In the genomic region with DNA sequence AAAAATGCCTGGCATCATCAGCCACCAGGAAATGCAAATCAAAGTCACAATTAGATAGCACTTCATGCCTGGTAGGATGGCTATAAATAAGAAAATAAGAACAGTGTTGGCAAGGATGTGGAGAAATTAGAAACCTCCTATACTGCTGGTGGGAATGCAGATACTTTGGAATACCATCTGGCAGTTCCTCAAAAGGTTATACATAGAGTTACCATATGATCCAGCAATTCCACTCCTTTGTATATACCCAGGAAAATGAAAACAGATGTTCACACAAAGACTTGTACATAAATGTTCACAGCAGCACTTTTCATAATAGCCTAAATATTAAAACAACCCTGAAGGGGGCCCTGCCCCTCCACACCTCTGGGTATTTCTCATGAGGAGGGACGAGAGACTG, we compare ENCODE assay signal across 28 cellular contexts. TPM values are rescaled to one million over a fixed set of nuclear protein-coding genes. Genes with fewer than 3 reads are reported as not detected.
DNase-seq lines count a peak whose midpoint lies in the region; ATAC-seq, FAIRE-seq and TF ChIP-seq lines count a peak whose summit lies in the region.
"Had no signal": no experiment of that assay in that cellular context is flagged by ENCODE, and none has a peak within 500 bp of the region (broad histone marks: within the 10 kb centered on the region; RNA-seq: fewer than 3 reads in every experiment).

No MANE protein-coding gene starts in this region.

- no peaks in the 10 kb centered on the region for H3K27me3 Mint-ChIP-seq in GM23338 (ENCODE audit: insufficient read depth, low read depth, poor library complexity)
- H3K27me3 Mint-ChIP-seq: activated CD8-positive, alpha-beta T cell treated with anti-CD3 and anti-CD28 coated beads for 36 hours had no signal

- H3K27me3 ChIP-seq in GM23338 (ENCODE audit: insufficient read depth), result no peaks in the 10 kb centered on the region
- H3K27me3 ChIP-seq in hepatocyte, result no peaks in the 10 kb centered on the region
- H3K27me3 ChIP-seq: BLaER1, brain microvascular endothelial cell, right lobe of liver, stomach, thyroid gland had no signal

- no peaks in the 10 kb centered on the region for H3F3A ChIP-seq in GM23338 (replicated peaks; ENCODE audit: low read depth)

- H3K36me3 ChIP-seq in GM23338 (ENCODE audit: insufficient read depth), result no peaks in the 10 kb centered on the region; the same call in 1 of the 2 replicates
- H3K36me3 ChIP-seq in hepatocyte (replicated peaks; ENCODE audit: insufficient read depth, low read depth), result no peaks in the 10 kb centered on the region
- H3K36me3 ChIP-seq: BLaER1, brain microvascular endothelial cell, HAP-1, right lobe of liver, stomach, thyroid gland had no signal

- H3K4me3 ChIP-seq in A549 (no peak overlapping the region), GM23338 (no peak overlapping the region), hepatocyte (no peak overlapping the region)
- H3K4me3 ChIP-seq: BLaER1, HAP-1, right lobe of liver, stomach, thyroid gland had no signal

- peaks cover 4% of the 10 kb centered on the region; the same call in 1 of the 3 replicates for H3K9me3 ChIP-seq in A549
- no peaks in the 10 kb centered on the region for H3K9me3 ChIP-seq in hepatocyte (ENCODE audit: low read depth)
- H3K9me3 ChIP-seq: BLaER1, right lobe of liver, stomach, thyroid gland had no signal

- ATAC-seq in A549 (no peak), GM23338 (no peak)
- ATAC-seq: activated CD8-positive, alpha-beta T cell treated with anti-CD3 and anti-CD28 coated beads for 36 hours; right lobe of liver had no signal

- no peak for TF ChIP-seq EP300 in A549 (IDR thresholded peaks at IDR 0.05)

- H3K4me1 Mint-ChIP-seq in GM23338, result peaks cover 6% of the 10 kb centered on the region; the same call in 2 of the 3 replicates

- H3K4me3 Mint-ChIP-seq in GM23338, result no peak overlapping the region
- H3K4me3 Mint-ChIP-seq: activated CD8-positive, alpha-beta T cell treated with anti-CD3 and anti-CD28 coated beads for 36 hours; memory B cell; neural crest cell; T-helper 2 cell treated with Interferon-gamma antibody and Interleukin-4, amounts not matched to agents 5 μg/mL and 100 μg/mL, for 36 hours had no signal

- no peaks in the 10 kb centered on the region for H4K20me1 ChIP-seq in GM23338 (replicated peaks; ENCODE audit: insufficient read depth)
- H4K20me1 ChIP-seq in hepatocyte (ENCODE audit: insufficient read depth, poor library complexity, severe bottlenecking), result no peaks in the 10 kb centered on the region
- H4K20me1 ChIP-seq: BLaER1 had no signal

- H2AFZ ChIP-seq in GM23338 (no peak overlapping the region), hepatocyte (no peak overlapping the region)
- H2AFZ ChIP-seq: parathyroid adenoma had no signal

- no peaks in the 10 kb centered on the region; the same call in 2 of the 3 replicates for H3K9me3 Mint-ChIP-seq in GM23338
- H3K9me3 Mint-ChIP-seq: activated CD8-positive, alpha-beta T cell treated with anti-CD3 and anti-CD28 coated beads for 36 hours; memory B cell had no signal

- no peak overlapping the region for H3K4me2 ChIP-seq in A549
- no peak overlapping the region for H3K4me2 ChIP-seq in GM23338
- peak overlapping the region; percentile 43 for H3K4me2 ChIP-seq in hepatocyte
- H3K4me2 ChIP-seq: BLaER1 had no signal

- no peak for TF ChIP-seq RAD21 in A549 (conservative IDR thresholded peaks at IDR 0.05 in 1 of 2, IDR thresholded peaks at IDR 0.05 in 1 of 2)

- H3K27ac ChIP-seq in A549 (no peak overlapping the region), GM23338 (ENCODE audit: low read depth) (no peak overlapping the region), hepatocyte (peak overlapping the region; percentile 89)
- H3K27ac ChIP-seq: BLaER1, brain microvascular endothelial cell, parathyroid adenoma, right lobe of liver, thyroid gland had no signal

- DNase-seq in A549 (ENCODE audit: low read depth in 1 of 2, low spot score in 1 of 2), result no peak
- no peak for DNase-seq in GM23338 (ENCODE audit: low spot score)
- DNase-seq in NCI-H526 (lab: John Stamatoyannopoulos, UW), result peak; percentile 87 to 90
- DNase-seq in hepatocyte (ENCODE audit: low spot score), result no peak
- DNase-seq in MV-4-11 (lab: John Stamatoyannopoulos, UW), result no peak
- no peak for DNase-seq in epidermal melanocyte (ENCODE audit: insufficient read length, low spot score)
- DNase-seq in GM10266 (ENCODE audit: extremely low spot score), result no peak
- DNase-seq: activated CD8-positive, alpha-beta T cell treated with anti-CD3 and anti-CD28 coated beads for 36 hours; activated naive CD4-positive, alpha-beta T cell treated with anti-CD3 and anti-CD28 coated beads, Interleukin-2, amount 50 U/mL, for 16 hours; amniotic stem cell; brain microvascular endothelial cell; DMS79; MM.1S; NCI-H1417 treated with DMSO at 0.1 percent for 48 hours; NCI-H2081; right lobe of liver; stimulated activated CD4-positive, alpha-beta T cell treated with anti-CD3 and anti-CD28 coated beads, Interleukin-12 subunit alpha, Interleukin-12 subunit beta, amount 100 ng/mL, for 4 hours; stimulated activated CD4-positive, alpha-beta T cell treated with anti-CD3 and anti-CD28 coated beads, Interleukin-2, amount 100 ng/mL, for 48 hours; stomach; thyroid gland had no signal

- POLR2A ChIA-PET in A549 (lab: Yijun Ruan, JAX), result no interaction called here

- 59% methylated on average over 1 of the region's 1 CpG for WGBS in A549 (ENCODE audit: missing lambda C conversion rate)
- 57% methylated on average over 1 of the region's 1 CpG for WGBS in hepatocyte (ENCODE audit: low lambda C conversion rate, missing lambda C conversion rate)

- no peak for TF ChIP-seq CTCF in A549 (IDR thresholded peaks at IDR 0.05)
- no peak for TF ChIP-seq CTCF in GM23338 (conservative IDR thresholded peaks at IDR 0.05; ENCODE audit: low read depth in 2 of 2)
- no peak for TF ChIP-seq CTCF in hepatocyte (IDR thresholded peaks at IDR 0.05; ENCODE audit: poor library complexity)
- no peak for TF ChIP-seq CTCF in GM10266 (IDR thresholded peaks at IDR 0.05; ENCODE audit: control insufficient read depth, insufficient read depth, low read depth, missing control alignments)

- peaks cover 3% of the 10 kb centered on the region; the same call in 1 of the 3 replicates for H3K36me3 Mint-ChIP-seq in GM23338 (ENCODE audit: low read depth)
- H3K36me3 Mint-ChIP-seq: memory B cell had no signal

- CTCF ChIA-PET in A549 (lab: Yijun Ruan, JAX), result no interaction called here

- H3K4me1 ChIP-seq in A549, result peaks cover 19% of the 10 kb centered on the region
- H3K4me1 ChIP-seq in GM23338 (ENCODE audit: insufficient read depth), result no peaks in the 10 kb centered on the region; the same call in 1 of the 2 replicates
- peaks cover 6% of the 10 kb centered on the region for H3K4me1 ChIP-seq in hepatocyte (ENCODE audit: insufficient read depth)
- H3K4me1 ChIP-seq: BLaER1, HAP-1, parathyroid adenoma had no signal

- H3K79me2 ChIP-seq in GM23338 (replicated peaks; ENCODE audit: insufficient read depth) (no peaks in the 10 kb centered on the region), hepatocyte (no peaks in the 10 kb centered on the region)
- H3K79me2 ChIP-seq: parathyroid adenoma had no signal

- H3K27ac Mint-ChIP-seq in GM23338, result peak overlapping the region; percentile 11; the same call in 1 of the 2 replicates
- H3K27ac Mint-ChIP-seq: activated CD8-positive, alpha-beta T cell treated with anti-CD3 and anti-CD28 coated beads for 36 hours; memory B cell; T-helper 2 cell treated with Interferon-gamma antibody and Interleukin-4, amounts not matched to agents 5 μg/mL and 100 μg/mL, for 36 hours had no signal

- TF ChIP-seq POLR2A in A549 (IDR thresholded peaks at IDR 0.05; ENCODE audit: low read length), result no peak

- FAIRE-seq in A549 (lab: Jason Lieb, UNC), result peak; percentile 13

- no peaks in the 10 kb centered on the region for H3K9me2 ChIP-seq in GM23338 (ENCODE audit: insufficient read depth)
- no peaks in the 10 kb centered on the region for H3K9me2 ChIP-seq in hepatocyte (replicated peaks; ENCODE audit: insufficient read depth)

TF ChIP-seq in A549, 52 proteins besides CTCF, POLR2A, EP300 and RAD21 (continues in another document):
- TF ChIP-seq JUNB (IDR thresholded peaks at IDR 0.05) (no peak), GATA3 (IDR thresholded peaks at IDR 0.05; ENCODE audit: borderline replicate concordance) (no peak)

RNA-seq across cellular contexts. Expression of a gene that starts 13.7 kb away (rescaled TPM):
- polyA plus RNA-seq in A549 (2011; rRNA removed), result 0.16 and 0.21 TPM in 2 replicates
- 0.09 and 0.14 TPM in 2 replicates for polyA plus RNA-seq in A549 (2012; cell fraction: cytosol; rRNA removed)
- 0.48 and 0.59 TPM in 2 replicates for polyA plus RNA-seq in A549 (2012; cell fraction: nucleus; rRNA removed)
- 0.03 to 0.15 TPM (median 0.05 TPM) in 3 replicates for polyA plus RNA-seq in A549 (2017; fragmentation: RNase III; extraction: RNeasy Plus Mini Kit Qiagen cat#74134 plus additional on column Dnase treatment)
- polyA minus RNA-seq in A549 (2011; rRNA and poly(A)+ RNA removed), result not detected in 2 replicates
- total RNA-seq in GM23338 (2014; rRNA removed; shearing (Covaris generic)), result 7.3 and 10.0 TPM in 2 replicates
- 1.9 TPM in 2 replicates for polyA plus RNA-seq in GM23338 (2016; fragmentation: Nextera tagmentation; extraction: Ambion mirVana)
- 0.08 and 0.93 TPM in 2 replicates for total RNA-seq in hepatocyte
- polyA plus RNA-seq in hepatocyte, result 0.10 and 0.47 TPM in 2 replicates
- total RNA-seq: fibroblast of lung, right lobe of liver, thyroid gland had no signal
- polyA plus RNA-seq: AG04450, fibroblast of lung had no signal

RNA-seq across cellular contexts. Expression of a gene that starts 43.6 kb away (rescaled TPM):
- polyA plus RNA-seq in A549 (2011; rRNA removed), result 0.13 and 0.25 TPM in 2 replicates
- polyA plus RNA-seq in A549 (2012; cell fraction: cytosol; rRNA removed), result 0.08 TPM in 1 of 2 replicates, not detected in the other
- polyA plus RNA-seq in A549 (2012; cell fraction: nucleus; rRNA removed), result 0.05 and 0.11 TPM in 2 replicates
- 0.05 to 0.07 TPM in 2 of 3 replicates, not detected in the other for polyA plus RNA-seq in A549 (2017; fragmentation: RNase III; extraction: RNeasy Plus Mini Kit Qiagen cat#74134 plus additional on column Dnase treatment)
- polyA minus RNA-seq in A549 (2011; rRNA and poly(A)+ RNA removed), result 0.12 TPM in 1 of 2 replicates, not detected in the other
- total RNA-seq in GM23338 (2014; rRNA removed; shearing (Covaris generic)), result 10.3 and 12.5 TPM in 2 replicates
- 5.0 and 5.4 TPM in 2 replicates for polyA plus RNA-seq in GM23338 (2016; fragmentation: Nextera tagmentation; extraction: Ambion mirVana)
- total RNA-seq in hepatocyte, result 3.2 and 3.6 TPM in 2 replicates
- polyA plus RNA-seq in hepatocyte, result 2.8 and 4.0 TPM in 2 replicates
- total RNA-seq: neural crest cell had no signal

Comparison
In these comparisons a context has a peak if more than half of its experiments do, and no peak if none do; other contexts are left out.
1. DNase-seq: peak in NCI-H526 (2 of 2); none in A549 (0 of 2), GM23338 (single experiment), hepatocyte (single experiment), MV-4-11 (single experiment), epidermal melanocyte (single experiment) and GM10266 (single experiment).